ENCODE assay signal across 8 cellular contexts in genomic region chr20:33859157-33859695, GRCh38. TPM values are rescaled to one million over a fixed set of nuclear protein-coding genes. Genes with fewer than 3 reads are reported as not detected.
A peak's percentile ranks its signal among the peaks of the same experiment; 100 is the strongest.
DNase-seq lines count a peak whose midpoint lies in the region; ATAC-seq and TF ChIP-seq lines count a peak whose summit lies in the region.

No MANE protein-coding gene starts in this region.

- H3K4me1 Mint-ChIP-seq in CD14-positive monocyte, result peaks cover 27% of the 10 kb centered on the region

- intact Hi-C loops in CD14-positive monocyte (cut with micrococcal nuclease), result no loop called here

- peaks cover 1 to 2% (median 1%) of the 10 kb centered on the region in 3 donors for H3K27me3 Mint-ChIP-seq in CD14-positive monocyte (ENCODE audit: low read depth in 3 of 3)

- H3K36me3 Mint-ChIP-seq in CD14-positive monocyte, result peaks cover 34 to 39% of the 10 kb centered on the region in 2 donors

- H3K9me3 Mint-ChIP-seq in CD14-positive monocyte, result no peaks in the 10 kb centered on the region

- no peak for TF ChIP-seq CTCF in CD14-positive monocyte (IDR thresholded peaks at IDR 0.05)
- TF ChIP-seq CTCF in foreskin keratinocyte (conservative IDR thresholded peaks at IDR 0.05), result no peak

- no peaks in the 10 kb centered on the region for H3K4me1 ChIP-seq in foreskin keratinocyte

- DNase-seq in CD14-positive monocyte (ENCODE audit: low spot score) (peak; percentile 71), T-helper 9 cell (peak; percentile 15), kidney tubule cell (ENCODE audit: low spot score) (peak; percentile 22), foreskin keratinocyte (no peak), NCI-H1436 treated with DMSO at 0.1 percent for 48 hours (lab: John Stamatoyannopoulos, UW) (no peak)

- H3K27ac Mint-ChIP-seq in CD14-positive monocyte, result peak overlapping the region in 5 of 7 donors; percentile 46 to 94 (median 59)

- H3K4me3 Mint-ChIP-seq in CD14-positive monocyte, result peak overlapping the region in 1 of 2 donors; percentile 21

- ATAC-seq in GM21619 (IDR thresholded peaks at IDR 0.05; ENCODE audit: unreplicated experiment) (peak; percentile 57), foreskin keratinocyte (no peak), GM21367 (IDR thresholded peaks at IDR 0.05; ENCODE audit: unreplicated experiment) (no peak), GM19035 (IDR thresholded peaks at IDR 0.05; ENCODE audit: unreplicated experiment) (no peak)

- no peak overlapping the region for H3K27ac ChIP-seq in foreskin keratinocyte

- H3K27me3 ChIP-seq in foreskin keratinocyte, result peaks cover 5% of the 10 kb centered on the region

RNA-seq across cellular contexts. Expression of gene CHMP4B, which starts 48.1 kb away (rescaled TPM):
- polyA plus RNA-seq in CD14-positive monocyte, result 10 to 100 TPM in 1 of 2 donors, 1 to 10 TPM in 1; 7.1 to 10.0 TPM
- 40.6 and 47.4 TPM in 2 replicates for total RNA-seq in foreskin keratinocyte
- polyA plus RNA-seq in foreskin keratinocyte, result 88.5 and 96.2 TPM in 2 replicates

Comparison
In these comparisons a context has a peak if more than half of its experiments do, and no peak if none do; other contexts are left out.
1. DNase-seq: peak in CD14-positive monocyte (single experiment), T-helper 9 cell (single experiment) and kidney tubule cell (single experiment); none in foreskin keratinocyte (0 of 2) and NCI-H1436 treated with DMSO at 0.1 percent for 48 hours (single experiment).